ENCODE assay signal across 28 cellular contexts in the genomic region with DNA sequence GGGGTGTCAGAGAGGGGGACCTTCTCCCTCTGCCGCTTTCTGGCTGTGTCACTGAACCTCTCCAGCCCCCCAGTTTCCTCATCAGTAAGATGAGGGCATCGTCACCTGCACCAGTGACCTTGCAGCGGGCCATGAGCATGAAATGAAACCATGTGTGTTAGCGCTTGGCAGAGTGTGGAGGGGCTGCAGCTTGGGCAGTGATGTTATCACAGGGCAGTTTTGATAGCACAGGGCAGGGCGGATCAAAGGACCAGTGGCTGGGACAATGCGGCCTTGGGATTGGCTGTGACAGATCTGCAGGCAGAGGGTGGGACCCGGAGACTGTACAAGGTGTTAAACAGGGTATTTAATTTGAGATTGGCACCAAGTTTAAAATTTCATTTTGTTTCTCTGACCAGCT. TPM values are rescaled to one million over a fixed set of nuclear protein-coding genes. Genes with fewer than 3 reads are reported as not detected.
"Had no signal": no experiment of that assay in that cellular context is flagged by ENCODE, and none has a peak within 500 bp of the region (broad histone marks: within the 10 kb centered on the region; RNA-seq: fewer than 3 reads in every experiment).

No MANE protein-coding gene starts in this region.

- H3K9me3 Mint-ChIP-seq: immature natural killer cell; naive thymus-derived CD8-positive, alpha-beta T cell; nephron; neural crest cell; stimulated activated naive B cell treated with anti-CD40 and anti-IgM and Interleukin-4, amounts not matched to agents 10 μg/mL and 1 μg/mL and 100 μg/mL, for 72 hours had no signal

- DNase-seq: hypothalamus; immature natural killer cell; kidney; left colon; lower lobe of right lung; mammary epithelial cell; mesenchymal stem cell; naive thymus-derived CD8-positive, alpha-beta T cell; occipital lobe; right lobe of liver; stimulated activated CD4-positive, alpha-beta T cell treated with anti-CD3 and anti-CD28 coated beads, Interleukin-1b, Interleukin-23, amount 100 ng/mL, for 48 hours; stimulated activated CD4-positive, alpha-beta T cell treated with anti-CD3 and anti-CD28 coated beads, Interleukin-2, amount 100 ng/mL, for 48 hours; stimulated activated CD4-positive, alpha-beta T cell treated with anti-CD3 and anti-CD28 coated beads, Interleukin-4, amount 100 ng/mL, for 4 hours; stimulated activated CD8-positive, alpha-beta memory T cell treated with anti-CD3 and anti-CD28 coated beads, Interleukin-4, amount 100 ng/mL, for 48 hours; stimulated activated naive B cell treated with anti-CD40 and anti-IgM and Interleukin-4, amounts not matched to agents 10 μg/mL and 1 μg/mL and 100 μg/mL, for 72 hours; stimulated activated naive CD8-positive, alpha-beta T cell treated with anti-CD3 and anti-CD28 coated beads, Interleukin-15, Interleukin-2, amounts not matched to agents 100 U/mL and 50 U/mL, for 24 hours; stomach; testis; tibial artery; trophoblast cell; upper lobe of right lung had no signal

- H3K4me1 ChIP-seq: right lobe of liver, testis had no signal

- H3K36me3 ChIP-seq: right atrium auricular region, right lobe of liver had no signal

- H3K27me3 Mint-ChIP-seq: naive thymus-derived CD8-positive, alpha-beta T cell; progenitor cell of endocrine pancreas; stimulated activated naive B cell treated with anti-CD40 and anti-IgM and Interleukin-4, amounts not matched to agents 10 μg/mL and 1 μg/mL and 100 μg/mL, for 72 hours had no signal

- H3K27ac ChIP-seq: lower lobe of right lung, neutrophil, right atrium auricular region, right lobe of liver, stomach, testis, tibial artery, upper lobe of right lung had no signal

- H3K9me3 ChIP-seq: left lung, lower lobe of right lung, neutrophil, right atrium auricular region, right lobe of liver, stomach, testis, tibial artery, upper lobe of right lung had no signal

- H3K4me2 ChIP-seq: smooth muscle cell had no signal

- H3K27me3 ChIP-seq: left lung, neutrophil, right atrium auricular region, right lobe of liver, stomach, testis, tibial artery, upper lobe of right lung had no signal

- H3K4me3 ChIP-seq: left lung, lower lobe of right lung, right atrium auricular region, right lobe of liver, smooth muscle cell, stomach, testis, tibial artery, upper lobe of right lung had no signal

- H3K4me3 Mint-ChIP-seq: immature natural killer cell; naive thymus-derived CD8-positive, alpha-beta T cell; nephron; neural crest cell; stimulated activated naive B cell treated with anti-CD40 and anti-IgM and Interleukin-4, amounts not matched to agents 10 μg/mL and 1 μg/mL and 100 μg/mL, for 72 hours had no signal

- H3K27ac Mint-ChIP-seq: nephron; stimulated activated naive B cell treated with anti-CD40 and anti-IgM and Interleukin-4, amounts not matched to agents 10 μg/mL and 1 μg/mL and 100 μg/mL, for 72 hours had no signal

- ATAC-seq: left colon; naive thymus-derived CD8-positive, alpha-beta T cell; right lobe of liver; stimulated activated naive B cell treated with anti-CD40 and anti-IgM and Interleukin-4, amounts not matched to agents 10 μg/mL and 1 μg/mL and 100 μg/mL, for 72 hours; stimulated activated naive CD8-positive, alpha-beta T cell treated with anti-CD3 and anti-CD28 coated beads, Interleukin-15, Interleukin-2, amounts not matched to agents 100 U/mL and 50 U/mL, for 24 hours had no signal

RNA-seq across cellular contexts. Expression of a gene that starts 44.6 kb away (rescaled TPM):
- total RNA-seq: upper lobe of right lung had no signal
- polyA plus RNA-seq: mammary epithelial cell had no signal
